8 cellular contexts compared by ENCODE assay signal in the genomic region with DNA sequence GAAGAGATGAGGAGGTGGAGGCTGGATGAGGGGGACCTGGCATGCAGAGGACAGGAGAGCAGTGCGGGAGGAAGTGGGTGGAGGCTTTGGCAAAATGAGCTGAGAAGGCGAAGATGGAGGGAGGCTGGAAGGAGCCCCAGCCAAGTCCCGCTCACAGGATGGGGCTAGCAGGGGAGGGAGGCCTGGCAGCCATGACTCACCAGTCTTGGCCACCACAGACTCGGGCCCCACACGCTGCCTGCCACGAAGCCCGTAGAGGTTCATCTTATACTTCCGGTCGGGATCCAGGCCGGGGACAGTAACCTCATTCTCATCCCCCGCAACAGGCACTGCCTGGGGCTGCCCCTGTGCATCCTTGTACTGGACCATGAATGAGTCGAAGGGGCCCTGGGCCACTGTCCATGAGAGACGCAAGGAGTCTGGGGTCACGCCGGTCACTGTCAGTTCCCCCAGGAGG. TPM values are rescaled to one million over a fixed set of nuclear protein-coding genes. Genes with fewer than 3 reads are reported as not detected.
A peak's percentile ranks its signal among the peaks of the same experiment; 100 is the strongest.
DNase-seq lines count a peak whose midpoint lies in the region; ATAC-seq and TF ChIP-seq lines count a peak whose summit lies in the region.

No MANE protein-coding gene starts in this region.

- no peak overlapping the region for H4K12ac ChIP-seq in trophoblast cell (ENCODE audit: low read depth, low read length)

- H3K23ac ChIP-seq in trophoblast cell (ENCODE audit: low read length), result no peak overlapping the region

- H3K4me3 ChIP-seq in psoas muscle (no peak overlapping the region), trophoblast cell (ENCODE audit: low read depth, low read length) (no peak overlapping the region)

- H4K8ac ChIP-seq in trophoblast cell (ENCODE audit: low read depth, low read length), result no peak overlapping the region

- H2AFZ ChIP-seq in trophoblast cell (ENCODE audit: insufficient read depth, low read length, poor library complexity), result no peak overlapping the region

- no peak overlapping the region for H3K14ac ChIP-seq in trophoblast cell (ENCODE audit: low read length)

- H2AK5ac ChIP-seq in trophoblast cell (ENCODE audit: low read length), result no peak overlapping the region

- H2BK5ac ChIP-seq in trophoblast cell (ENCODE audit: low read depth, low read length, poor library complexity), result no peak overlapping the region

- ATAC-seq in psoas muscle (peak; percentile 61 to 72 (median 67)), GM21367 (IDR thresholded peaks at IDR 0.05; ENCODE audit: unreplicated experiment) (no peak), HG03520 (IDR thresholded peaks at IDR 0.05; ENCODE audit: unreplicated experiment) (no peak)

- H2BK120ac ChIP-seq in trophoblast cell (ENCODE audit: insufficient read depth, low read length, poor library complexity), result no peak overlapping the region

- H3K4ac ChIP-seq in trophoblast cell (ENCODE audit: low read depth, low read length), result no peak overlapping the region

- H3K4me1 ChIP-seq in psoas muscle, result no peaks in the 10 kb centered on the region
- H3K4me1 ChIP-seq in trophoblast cell (ENCODE audit: control insufficient read depth in 1 of 2, insufficient read depth in 2 of 2, low read length in 2 of 2), result peaks cover 3 to 6% of the 10 kb centered on the region in 2 experiments

- 43 to 59% (median 47%) methylated on average over 14 to 15 of the region's 15 CpGs for WGBS in psoas muscle, 3 donors
- no CpG with 5 or more reads among the region's 15 CpGs for WGBS in trophoblast cell (ENCODE audit: extremely low coverage, insufficient coverage, insufficient read length)

- H3K36me3 ChIP-seq in psoas muscle (ENCODE audit: insufficient read depth in 1 of 2, low read depth in 1 of 2), result no peaks in the 10 kb centered on the region
- H3K36me3 ChIP-seq in trophoblast cell (ENCODE audit: control insufficient read depth in 1 of 2, insufficient read depth in 2 of 2, low read length in 2 of 2), result no peaks in the 10 kb centered on the region

- H3K79me2 ChIP-seq in trophoblast cell (ENCODE audit: control insufficient read depth, insufficient read depth, low read length, poor library complexity), result no peaks in the 10 kb centered on the region

- H3K9me3 ChIP-seq in psoas muscle (no peaks in the 10 kb centered on the region), trophoblast cell (ENCODE audit: insufficient read depth, low read depth, low read length) (no peaks in the 10 kb centered on the region)

- no peak overlapping the region for H3K4me2 ChIP-seq in trophoblast cell (ENCODE audit: low read length)

- TF ChIP-seq CTCF in psoas muscle (IDR thresholded peaks at IDR 0.05), result no peak

- peak; percentile 97 for DNase-seq in EL
- DNase-seq in RPMI8226, result peak; percentile 68
- DNase-seq in fibroblast of peridontal ligament (ENCODE audit: extremely low read depth), result peak; percentile 74
- peak; percentile 85 to 88 for DNase-seq in psoas muscle
- DNase-seq in SKM-1 (lab: John Stamatoyannopoulos, UW; ENCODE audit: unreplicated experiment), result no peak
- no peak for DNase-seq in trophoblast cell

- H3K27ac ChIP-seq in psoas muscle (no peak overlapping the region), trophoblast cell (ENCODE audit: low read depth, low read length) (no peak overlapping the region)

- no peak overlapping the region for H2BK12ac ChIP-seq in trophoblast cell (ENCODE audit: low read length)

- intact Hi-C loops in psoas muscle (cut with DNase I), result no loop called here

- no peaks in the 10 kb centered on the region for H3K79me1 ChIP-seq in trophoblast cell (ENCODE audit: low read length)

- peaks cover 0 to 11% (median 10%) of the 10 kb centered on the region in 3 donors for H3K27me3 ChIP-seq in psoas muscle (ENCODE audit: insufficient read depth in 3 of 3, low read length in 2 of 3)
- H3K27me3 ChIP-seq in trophoblast cell (ENCODE audit: insufficient read depth, low read length), result no peaks in the 10 kb centered on the region

- H3K18ac ChIP-seq in trophoblast cell (ENCODE audit: low read length), result no peak overlapping the region

- H4K91ac ChIP-seq in trophoblast cell (ENCODE audit: low read depth, low read length), result no peak overlapping the region

- H3K9ac ChIP-seq in trophoblast cell (ENCODE audit: low read length), result no peak overlapping the region

RNA-seq across cellular contexts. Expression of gene TNXB, which starts 27.9 kb away (rescaled TPM):
- 10 to 100 TPM; 14.5 to 26.1 (median 23.9) TPM for total RNA-seq in psoas muscle
- polyA plus RNA-seq in psoas muscle, result 10 to 100 TPM in 1 of 3 donors, 1 to 10 TPM in 2; 7.0 to 13.6 (median 9.1) TPM
- polyA plus RNA-seq in trophoblast cell (2013), result 2.3 and 2.4 TPM in 2 replicates

RNA-seq across cellular contexts. Expression of gene CYP21A2, which starts 43.0 kb away (rescaled TPM):
- total RNA-seq in psoas muscle, result 1 to 10 TPM in 1 of 4 donors, under 1 TPM in 1, not detected in 2; 0.19 to 9.9 TPM
- under 1 TPM in 2 of 3 donors, not detected in 1; 0.05 to 0.10 TPM for polyA plus RNA-seq in psoas muscle
- polyA plus RNA-seq in trophoblast cell (2013), result 0.18 TPM in 2 replicates

RNA-seq across cellular contexts. Expression of gene ATF6B, which starts 46.9 kb away (rescaled TPM):
- 10 to 100 TPM; 17.2 to 23.8 (median 19.9) TPM for total RNA-seq in psoas muscle
- polyA plus RNA-seq in psoas muscle, result 10 to 100 TPM; 13.0 to 35.2 (median 15.1) TPM
- polyA plus RNA-seq in trophoblast cell (2013), result 52.6 and 54.2 TPM in 2 replicates

RNA-seq across cellular contexts. Expression of gene FKBPL, which starts 48.9 kb away (rescaled TPM):
- 1 to 10 TPM; 2.1 to 4.3 (median 4.1) TPM for total RNA-seq in psoas muscle
- 10 to 100 TPM in 1 of 3 donors, 1 to 10 TPM in 2; 8.2 to 12.2 (median 9.9) TPM for polyA plus RNA-seq in psoas muscle
- polyA plus RNA-seq in trophoblast cell (2013), result 9.9 and 10.1 TPM in 2 replicates

Comparison
In these comparisons a context has a peak if more than half of its experiments do, and no peak if none do; other contexts are left out.
1. DNase-seq: peak in EL (single experiment), RPMI8226 (single experiment), fibroblast of peridontal ligament (single experiment) and psoas muscle (2 of 2); none in SKM-1 (single experiment) and trophoblast cell (0 of 2).
2. ATAC-seq: peak in psoas muscle (4 of 4); none in GM21367 (single experiment) and HG03520 (single experiment).